22 cellular contexts compared by ENCODE assay signal in genomic region chr1:230785643-230786405, GRCh38. TPM values are rescaled to one million over a fixed set of nuclear protein-coding genes. Genes with fewer than 3 reads are reported as not detected.
DNase-seq lines count a peak whose midpoint lies in the region; ATAC-seq and TF ChIP-seq lines count a peak whose summit lies in the region.
"Had no signal": no experiment of that assay in that cellular context is flagged by ENCODE, and none has a peak within 500 bp of the region (broad histone marks: within the 10 kb centered on the region; RNA-seq: fewer than 3 reads in every experiment).

No MANE protein-coding gene starts in this region.

- H3K9me3 Mint-ChIP-seq in GM23338 (no peaks in the 10 kb centered on the region; the same call in 1 of the 3 replicates), neural progenitor cell (peaks cover 7% of the 10 kb centered on the region)
- H3K9me3 Mint-ChIP-seq in activated T-helper 17 cell treated with anti-CD3 and anti-CD28 coated beads, Interleukin-2, amount 50 U/mL, for 72 hours: no peaks in the 10 kb centered on the region
- H3K9me3 Mint-ChIP-seq: CD4-positive, alpha-beta memory T cell; HFFc6 had no signal

- H3K36me3 Mint-ChIP-seq in GM23338 (ENCODE audit: low read depth): no peaks in the 10 kb centered on the region
- peaks cover 3% of the 10 kb centered on the region for H3K36me3 Mint-ChIP-seq in neural progenitor cell
- no peaks in the 10 kb centered on the region for H3K36me3 Mint-ChIP-seq in activated T-helper 17 cell treated with anti-CD3 and anti-CD28 coated beads, Interleukin-2, amount 50 U/mL, for 72 hours (ENCODE audit: low read depth)
- H3K36me3 Mint-ChIP-seq: CD4-positive, alpha-beta memory T cell had no signal

- DNase-seq in GM23338 (ENCODE audit: low spot score) (no peak), neural progenitor cell (ENCODE audit: low spot score) (peak; percentile 23), kidney tubule cell (ENCODE audit: low spot score) (no peak), NCI-H2029 treated with DMSO at 0.1 percent for 48 hours (lab: John Stamatoyannopoulos, UW) (no peak)
- DNase-seq: C1 segment of cervical spinal cord; Calu3; CD4-positive, alpha-beta memory T cell; COR-L47; DMS53; DMS79 treated with DMSO at 0.1 percent for 48 hours; GF-D8; GM23248; H9; HFFc6 had no signal

- no peaks in the 10 kb centered on the region for H3F3A ChIP-seq in GM23338 (replicated peaks; ENCODE audit: low read depth)
- peaks cover 4% of the 10 kb centered on the region for H3F3A ChIP-seq in neural progenitor cell (ENCODE audit: low read depth)

- H2AFZ ChIP-seq in GM23338: no peak overlapping the region
- H2AFZ ChIP-seq in neural progenitor cell (replicated peaks): no peak overlapping the region
- H2AFZ ChIP-seq: GM23248 had no signal

- H3K27ac ChIP-seq in GM23338 (ENCODE audit: low read depth): no peak overlapping the region
- H3K27ac ChIP-seq in HUES48 (ENCODE audit: low read depth, low read length): peak overlapping the region; percentile 68
- H3K27ac ChIP-seq in ectodermal cell (ENCODE audit: insufficient read depth, low read depth, low read length, poor library complexity, severe bottlenecking): peak overlapping the region; percentile 78
- H3K27ac ChIP-seq in neural progenitor cell: no peak overlapping the region
- H3K27ac ChIP-seq: GM23248 had no signal

- no peak overlapping the region for H3K4me3 Mint-ChIP-seq in GM23338
- peak overlapping the region; percentile 4 for H3K4me3 Mint-ChIP-seq in neural progenitor cell
- no peak overlapping the region for H3K4me3 Mint-ChIP-seq in activated T-helper 17 cell treated with anti-CD3 and anti-CD28 coated beads, Interleukin-2, amount 50 U/mL, for 72 hours
- H3K4me3 Mint-ChIP-seq: CD4-positive, alpha-beta memory T cell; H9; HFFc6 had no signal

- H4K20me1 ChIP-seq in GM23338 (replicated peaks; ENCODE audit: insufficient read depth): no peaks in the 10 kb centered on the region; the same call in none of the 2 replicates
- no peaks in the 10 kb centered on the region for H4K20me1 ChIP-seq in neural progenitor cell (ENCODE audit: low read depth)

- peaks cover 83% of the 10 kb centered on the region for H3K27me3 Mint-ChIP-seq in GM23338 (ENCODE audit: insufficient read depth, low read depth, poor library complexity)
- H3K27me3 Mint-ChIP-seq in neural progenitor cell (ENCODE audit: insufficient read depth, low read depth): no peaks in the 10 kb centered on the region
- peaks cover 3% of the 10 kb centered on the region for H3K27me3 Mint-ChIP-seq in activated T-helper 17 cell treated with anti-CD3 and anti-CD28 coated beads, Interleukin-2, amount 50 U/mL, for 72 hours

- WGBS in ectodermal cell, 2 experiments: no CpG with 5 or more reads among the region's 1 CpG

- H3K36me3 ChIP-seq in GM23338 (ENCODE audit: insufficient read depth) (no peaks in the 10 kb centered on the region), HUES48 (ENCODE audit: control insufficient read depth, insufficient read depth, low read length) (no peaks in the 10 kb centered on the region), ectodermal cell (ENCODE audit: control insufficient read depth, insufficient read depth, low read length) (no peaks in the 10 kb centered on the region), neural progenitor cell (no peaks in the 10 kb centered on the region)

- H3K4me1 Mint-ChIP-seq in GM23338: peaks cover 24% of the 10 kb centered on the region
- peaks cover 43% of the 10 kb centered on the region for H3K4me1 Mint-ChIP-seq in neural progenitor cell
- H3K4me1 Mint-ChIP-seq in activated T-helper 17 cell treated with anti-CD3 and anti-CD28 coated beads, Interleukin-2, amount 50 U/mL, for 72 hours: no peaks in the 10 kb centered on the region
- H3K4me1 Mint-ChIP-seq: CD4-positive, alpha-beta memory T cell had no signal

- H3K4me2 ChIP-seq in GM23338 (no peak overlapping the region), neural progenitor cell (no peak overlapping the region)

- H3K4me3 ChIP-seq in GM23338: no peak overlapping the region
- H3K4me3 ChIP-seq in HUES48 (ENCODE audit: low read depth, low read length): no peak overlapping the region
- no peak overlapping the region for H3K4me3 ChIP-seq in ectodermal cell (ENCODE audit: insufficient read depth, low read depth, low read length)
- H3K4me3 ChIP-seq in neural progenitor cell: no peak overlapping the region
- H3K4me3 ChIP-seq: GM23248 had no signal

- peaks cover 92% of the 10 kb centered on the region for H3K27me3 ChIP-seq in GM23338 (ENCODE audit: insufficient read depth)
- peaks cover 96% of the 10 kb centered on the region for H3K27me3 ChIP-seq in HUES48 (ENCODE audit: control insufficient read depth, insufficient read depth, low read length)
- no peaks in the 10 kb centered on the region for H3K27me3 ChIP-seq in ectodermal cell (ENCODE audit: control insufficient read depth, insufficient read depth, low read length, poor library complexity, severe bottlenecking)
- peaks cover 9% of the 10 kb centered on the region for H3K27me3 ChIP-seq in neural progenitor cell

- H3K9me2 ChIP-seq in GM23338 (ENCODE audit: insufficient read depth): no peaks in the 10 kb centered on the region; the same call in 1 of the 2 replicates

- H3K79me2 ChIP-seq in GM23338 (replicated peaks; ENCODE audit: insufficient read depth) (no peaks in the 10 kb centered on the region), neural progenitor cell (ENCODE audit: low read depth) (no peaks in the 10 kb centered on the region)

- peak; percentile 43 for ATAC-seq in GM23338
- no peak for ATAC-seq in activated T-helper 17 cell treated with anti-CD3 and anti-CD28 coated beads, Interleukin-2, amount 50 U/mL, for 72 hours (replicated peaks)
- ATAC-seq: HCT116 had no signal

- H3K27ac Mint-ChIP-seq in GM23338 (no peak overlapping the region), neural progenitor cell (peak overlapping the region; percentile 91)
- H3K27ac Mint-ChIP-seq in activated T-helper 17 cell treated with anti-CD3 and anti-CD28 coated beads, Interleukin-2, amount 50 U/mL, for 72 hours: no peak overlapping the region
- H3K27ac Mint-ChIP-seq: CD4-positive, alpha-beta memory T cell; H9; HFFc6 had no signal

- TF ChIP-seq CTCF in GM23338 (conservative IDR thresholded peaks at IDR 0.05; ENCODE audit: low read depth in 2 of 2) (no peak), neural progenitor cell (IDR thresholded peaks at IDR 0.05) (no peak)

- H3K4me1 ChIP-seq in GM23338 (ENCODE audit: insufficient read depth) (peaks cover 5% of the 10 kb centered on the region; the same call in 1 of the 2 replicates), HUES48 (ENCODE audit: control insufficient read depth, insufficient read depth, low read length) (peaks cover 19% of the 10 kb centered on the region), ectodermal cell (ENCODE audit: control insufficient read depth, insufficient read depth, low read length) (peaks cover 10% of the 10 kb centered on the region), neural progenitor cell (peaks cover 18% of the 10 kb centered on the region)

- H3K9ac ChIP-seq in HUES48 (ENCODE audit: low read depth, low read length): no peak overlapping the region
- H3K9ac ChIP-seq in neural progenitor cell: no peak overlapping the region
- H3K9ac ChIP-seq: GM23248 had no signal

- no peaks in the 10 kb centered on the region for H3K9me3 ChIP-seq in HUES48 (ENCODE audit: control insufficient read depth, insufficient read depth, low read length)
- no peaks in the 10 kb centered on the region for H3K9me3 ChIP-seq in ectodermal cell (ENCODE audit: control insufficient read depth, low read length)
- no peaks in the 10 kb centered on the region for H3K9me3 ChIP-seq in neural progenitor cell (ENCODE audit: low read depth)

TF ChIP-seq in GM23338, 12 proteins besides CTCF, POLR2A, EP300 and RAD21 (continues in another document):
- TF ChIP-seq ZNF114 (CRISPR knock-in tag; IDR thresholded peaks at IDR 0.05) (no peak), CREB1 (CRISPR knock-in tag; IDR thresholded peaks at IDR 0.05; ENCODE audit: low read depth) (no peak), ZNF331 (CRISPR knock-in tag; IDR thresholded peaks at IDR 0.05; ENCODE audit: low read depth) (no peak), POLR2AphosphoS5 (IDR thresholded peaks at IDR 0.05; ENCODE audit: low read depth) (no peak), NANOG (IDR thresholded peaks at IDR 0.05; ENCODE audit: borderline replicate concordance) (no peak), EZH2 (IDR thresholded peaks at IDR 0.05; ENCODE audit: low read depth, unreplicated experiment) (no peak)

RNA-seq across cellular contexts. Expression of gene CAPN9, which starts 38.6 kb away (rescaled TPM):
- total RNA-seq in GM23338 (2014; rRNA removed; shearing (Covaris generic)): 0.07 TPM in 1 of 2 replicates, not detected in the other
- 0.33 TPM in 1 of 2 replicates, not detected in the other for polyA plus RNA-seq in GM23338 (2016; fragmentation: Nextera tagmentation; extraction: Ambion mirVana)
- 0.69 TPM for polyA plus RNA-seq in ectodermal cell (2013, experiment 1 of 4)
- 0.80 TPM for polyA plus RNA-seq in ectodermal cell (2013, experiment 2 of 4)
- 0.91 TPM for polyA plus RNA-seq in ectodermal cell (2013, experiment 3 of 4)
- polyA plus RNA-seq in ectodermal cell (2013, experiment 4 of 4): 0.61 TPM
- 0.15 and 0.19 TPM in 2 replicates for total RNA-seq in neural progenitor cell (ENCODE audit: low replicate concordance)
- total RNA-seq in activated T-helper 17 cell treated with anti-CD3 and anti-CD28 coated beads, Interleukin-2, amount 50 U/mL, for 72 hours: not detected
- total RNA-seq: A172; A673; Calu3; CD4-positive, alpha-beta memory T cell; Daoy; GM23248; HFFc6 had no signal
- polyA plus RNA-seq: BJ, GM23248 had no signal

Comparison
In these comparisons a context has a peak if more than half of its experiments do, and no peak if none do; other contexts are left out.
1. H3K27ac ChIP-seq: peak in HUES48 (single experiment) and ectodermal cell (single experiment); none in GM23338 (single experiment) and neural progenitor cell (single experiment).